9 cellular contexts compared by ENCODE assay signal in genomic region chr1:41622859-41623732, GRCh38.
DNase-seq lines count a peak whose midpoint lies in the region; ATAC-seq, FAIRE-seq and TF ChIP-seq lines count a peak whose summit lies in the region.
"Had no signal": no experiment of that assay in that cellular context is flagged by ENCODE, and none has a peak within 500 bp of the region (broad histone marks: within the 10 kb centered on the region; RNA-seq: fewer than 3 reads in every experiment).

No MANE protein-coding gene starts in this region.

- no peak overlapping the region for H3K9ac ChIP-seq in kidney (ENCODE audit: low read length in 2 of 2)

- H3K9me3 ChIP-seq in kidney (ENCODE audit: control insufficient read depth in 1 of 2, low read length in 2 of 2), result no peaks in the 10 kb centered on the region

- no peak for TF ChIP-seq CTCF in GM10266 (IDR thresholded peaks at IDR 0.05; ENCODE audit: control insufficient read depth, insufficient read depth, low read depth, missing control alignments)
- no peak for TF ChIP-seq CTCF in fibroblast of villous mesenchyme (IDR thresholded peaks at IDR 0.05; ENCODE audit: insufficient read depth, low read depth, low read length)
- TF ChIP-seq CTCF in kidney (IDR thresholded peaks at IDR 0.05; ENCODE audit: borderline replicate concordance, extremely low read depth, insufficient read depth), result no peak

- CTCF ChIA-PET in activated naive CD4-positive, alpha-beta T cell treated with anti-CD3 and anti-CD28 coated beads, Interleukin-2, amount 10 ng/mL, durations not matched to agents 7 days and 5 days (lab: Charles Lee), result interaction anchor here (1.3 kb wide), 1 partner anchor 49 kb away, joined by 3 read pairs; no protein-coding TSS in a partner anchor

- H3K4me1 ChIP-seq in kidney (ENCODE audit: control insufficient read depth in 1 of 2, insufficient read depth in 1 of 2, low read depth in 1 of 2, low read length in 2 of 2), result peaks cover 0 to 7% of the 10 kb centered on the region in 2 donors

- H3K27me3 Mint-ChIP-seq in activated naive CD4-positive, alpha-beta T cell treated with anti-CD3 and anti-CD28 coated beads, Interleukin-2, amount 10 ng/mL, durations not matched to agents 7 days and 5 days, result no peaks in the 10 kb centered on the region

- peak; percentile 85 for DNase-seq in GM10266 (ENCODE audit: extremely low spot score)
- DNase-seq in fibroblast of villous mesenchyme (ENCODE audit: low read depth), result peak; percentile 65
- DNase-seq in cerebellar nuclear complex (lab: John Stamatoyannopoulos, UW), result no peak
- no peak for DNase-seq in substantia nigra (lab: John Stamatoyannopoulos, UW)
- no peak for DNase-seq in activated naive CD4-positive, alpha-beta T cell treated with anti-CD3 and anti-CD28 coated beads, Interleukin-2, amount 10 ng/mL, durations not matched to agents 7 days and 5 days
- DNase-seq in kidney, result no peak

- H3K36me3 ChIP-seq in kidney (ENCODE audit: control insufficient read depth in 1 of 2, insufficient read depth in 2 of 2, low read length in 2 of 2), result no peaks in the 10 kb centered on the region

- no peak overlapping the region for H3K27ac ChIP-seq in substantia nigra (ENCODE audit: low read depth, low read length, poor library complexity, severe bottlenecking)
- no peak overlapping the region for H3K27ac ChIP-seq in kidney (ENCODE audit: low read depth in 2 of 2, low read length in 2 of 2)
- H3K27ac ChIP-seq: HL-60 had no signal

- no peak overlapping the region for H3K27ac Mint-ChIP-seq in activated naive CD4-positive, alpha-beta T cell treated with anti-CD3 and anti-CD28 coated beads, Interleukin-2, amount 10 ng/mL, durations not matched to agents 7 days and 5 days

- H3K9me3 Mint-ChIP-seq in activated naive CD4-positive, alpha-beta T cell treated with anti-CD3 and anti-CD28 coated beads, Interleukin-2, amount 10 ng/mL, durations not matched to agents 7 days and 5 days, result no peaks in the 10 kb centered on the region

- peaks cover 7% of the 10 kb centered on the region for H3K36me3 Mint-ChIP-seq in activated naive CD4-positive, alpha-beta T cell treated with anti-CD3 and anti-CD28 coated beads, Interleukin-2, amount 10 ng/mL, durations not matched to agents 7 days and 5 days

- intact Hi-C loops in kidney (cut with DNase I), result no loop called here

- H3K4me1 Mint-ChIP-seq in activated naive CD4-positive, alpha-beta T cell treated with anti-CD3 and anti-CD28 coated beads, Interleukin-2, amount 10 ng/mL, durations not matched to agents 7 days and 5 days, result peaks cover 31% of the 10 kb centered on the region

- ATAC-seq in GM21390 (IDR thresholded peaks at IDR 0.05; ENCODE audit: unreplicated experiment) (peak; percentile 78), HG03520 (IDR thresholded peaks at IDR 0.05; ENCODE audit: unreplicated experiment) (peak; percentile 66)

- H3K4me3 Mint-ChIP-seq in activated naive CD4-positive, alpha-beta T cell treated with anti-CD3 and anti-CD28 coated beads, Interleukin-2, amount 10 ng/mL, durations not matched to agents 7 days and 5 days, result no peak overlapping the region

- no peak for FAIRE-seq in kidney (lab: Jason Lieb, UNC)

- no peak overlapping the region for H3K4me3 ChIP-seq in fibroblast of villous mesenchyme (ENCODE audit: low read depth, low read length)
- H3K4me3 ChIP-seq in kidney (ENCODE audit: low read length in 2 of 2), result no peak overlapping the region

Comparison
In these comparisons a context has a peak if more than half of its experiments do, and no peak if none do; other contexts are left out.
1. DNase-seq: peak in GM10266 (single experiment) and fibroblast of villous mesenchyme (single experiment); none in cerebellar nuclear complex (0 of 2), substantia nigra (0 of 49), activated naive CD4-positive, alpha-beta T cell treated with anti-CD3 and anti-CD28 coated beads, Interleukin-2, amount 10 ng/mL, durations not matched to agents 7 days and 5 days (single experiment) and kidney (single experiment).